Comparison of ENCODE assay signal across 9 cellular contexts in genomic region chr19:42767319-42767718, GRCh38. TPM values are rescaled to one million over a fixed set of nuclear protein-coding genes. Genes with fewer than 3 reads are reported as not detected.
A peak's percentile ranks its signal among the peaks of the same experiment; 100 is the strongest.
DNase-seq lines count a peak whose midpoint lies in the region; ATAC-seq and TF ChIP-seq lines count a peak whose summit lies in the region.
"Not testable (repeated sequence)": the region's sequence is repeated elsewhere in the genome, so short reads cannot be mapped to it uniquely, and the experiment has no call there.
"Had no signal": no experiment of that assay in that cellular context is flagged by ENCODE, and none has a peak within 500 bp of the region (broad histone marks: within the 10 kb centered on the region; RNA-seq: fewer than 3 reads in every experiment).

No MANE protein-coding gene starts in this region.

- H3K4me2 ChIP-seq in GM23338; OCI-LY3 (ENCODE audit: low read length); parathyroid adenoma (ENCODE audit: low read length): not testable (repeated sequence)

- not testable (repeated sequence) for H3K36me3 ChIP-seq in GM23338 (ENCODE audit: insufficient read depth); OCI-LY3 (replicated peaks; ENCODE audit: low read depth, low read length); parathyroid adenoma (ENCODE audit: control insufficient read depth, insufficient read depth, low read length)

- not testable (repeated sequence) for H3K27ac Mint-ChIP-seq in Calu3 (ENCODE audit: unreplicated experiment); GM23338; WTC11; chondrocyte (ENCODE audit: unreplicated experiment); glutamatergic neuron (ENCODE audit: unreplicated experiment)

- not testable (repeated sequence) for H4K20me1 ChIP-seq in GM23338 (replicated peaks; ENCODE audit: insufficient read depth); OCI-LY3 (ENCODE audit: insufficient read depth, low read length)

- H3K9me3 Mint-ChIP-seq in Calu3 (ENCODE audit: low read depth, unreplicated experiment), result not testable (repeated sequence)
- H3K9me3 Mint-ChIP-seq in GM23338 (peaks cover 88% of the 10 kb centered on the region), WTC11 (peaks cover 32% of the 10 kb centered on the region), chondrocyte (ENCODE audit: low read depth) (peaks cover 40% of the 10 kb centered on the region), glutamatergic neuron (ENCODE audit: unreplicated experiment) (peaks cover 16% of the 10 kb centered on the region)

- not testable (repeated sequence) for H3K9ac ChIP-seq in OCI-LY3 (ENCODE audit: low read length); parathyroid adenoma

- H3K4me1 Mint-ChIP-seq in Calu3 (ENCODE audit: low read depth, unreplicated experiment), result peaks cover 56% of the 10 kb centered on the region
- not testable (repeated sequence) for H3K4me1 Mint-ChIP-seq in GM23338; WTC11; chondrocyte (ENCODE audit: low read depth); glutamatergic neuron (ENCODE audit: low read depth, unreplicated experiment)

- not testable (repeated sequence) for H3K36me3 Mint-ChIP-seq in Calu3 (ENCODE audit: insufficient read depth, unreplicated experiment); WTC11; chondrocyte (ENCODE audit: low read depth); glutamatergic neuron (ENCODE audit: unreplicated experiment)
- H3K36me3 Mint-ChIP-seq in GM23338 (ENCODE audit: low read depth), result peaks cover 36% of the 10 kb centered on the region

- H3F3A ChIP-seq in GM23338 (replicated peaks; ENCODE audit: low read depth), result not testable (repeated sequence)

- H3K27me3 Mint-ChIP-seq in Calu3 (ENCODE audit: unreplicated experiment) (peaks cover 16% of the 10 kb centered on the region), GM23338 (ENCODE audit: insufficient read depth, low read depth, poor library complexity) (peaks cover 19% of the 10 kb centered on the region), glutamatergic neuron (ENCODE audit: unreplicated experiment) (peaks cover 12% of the 10 kb centered on the region)
- H3K27me3 Mint-ChIP-seq in WTC11 (ENCODE audit: low read depth); chondrocyte (ENCODE audit: low read depth): not testable (repeated sequence)

- intact Hi-C loops in Calu3 (cut with micrococcal nuclease; ENCODE audit: unreplicated experiment), result not testable (repeated sequence)

- DNase-seq in Calu3, result peak; percentile 59
- not testable (repeated sequence) for DNase-seq in GM23338 (ENCODE audit: low spot score); chondrocyte (ENCODE audit: low spot score); glutamatergic neuron
- DNase-seq in WTC11 (ENCODE audit: low spot score), result peak; percentile 45

- not testable (repeated sequence) for H3K79me2 ChIP-seq in GM23338 (replicated peaks; ENCODE audit: insufficient read depth); OCI-LY3 (ENCODE audit: low read length); parathyroid adenoma

- H3K9me2 ChIP-seq in GM23338 (ENCODE audit: insufficient read depth), result not testable (repeated sequence)

- ATAC-seq in GM23338, WTC11: not testable (repeated sequence)

- not testable (repeated sequence) for H3K4me1 ChIP-seq in GM23338 (ENCODE audit: insufficient read depth); OCI-LY3 (ENCODE audit: low read length); parathyroid adenoma

- not testable (repeated sequence) for H3K27ac ChIP-seq in GM23338 (ENCODE audit: low read depth); OCI-LY3 (ENCODE audit: low read length); parathyroid adenoma

- not testable (repeated sequence) for BruUV-seq in Calu3 (replicated peaks; lab: Mats Ljungman, UMichigan)

- POLR2A ChIA-PET in WTC11 (lab: Charles Lee), result not testable (repeated sequence)

- peak; percentile 89 for TF ChIP-seq CTCF in Calu3 (IDR thresholded peaks at IDR 0.05; ENCODE audit: unreplicated experiment)
- TF ChIP-seq CTCF in GM23338 (conservative IDR thresholded peaks at IDR 0.05; ENCODE audit: low read depth in 2 of 2), result peak; percentile 48 to 66
- peak; percentile 32 for TF ChIP-seq CTCF in OCI-LY3 (IDR thresholded peaks at IDR 0.05; ENCODE audit: low read depth, low read length)
- TF ChIP-seq CTCF in WTC11 (IDR thresholded peaks at IDR 0.05), result peak; percentile 54; the same call in 1 of the 2 replicates
- TF ChIP-seq CTCF in chondrocyte (IDR thresholded peaks at IDR 0.05), result peak; percentile 23
- peak; percentile 35 for TF ChIP-seq CTCF in glutamatergic neuron (IDR thresholded peaks at IDR 0.05; ENCODE audit: partially characterized antibody, unreplicated experiment)
- peak; percentile 21 for TF ChIP-seq CTCF in parathyroid adenoma (IDR thresholded peaks at IDR 0.05)

- not testable (repeated sequence) for H3K4me3 ChIP-seq in GM23338; OCI-LY3 (ENCODE audit: low read length); parathyroid adenoma (ENCODE audit: low read depth, low read length)

- H2AFZ ChIP-seq in GM23338; OCI-LY3 (ENCODE audit: low read depth, low read length); parathyroid adenoma: not testable (repeated sequence)

- H3K27me3 ChIP-seq in GM23338 (ENCODE audit: insufficient read depth); OCI-LY3 (ENCODE audit: low read depth, low read length); parathyroid adenoma (ENCODE audit: control insufficient read depth, insufficient read depth, low read length): not testable (repeated sequence)

- not testable (repeated sequence) for H3K4me3 Mint-ChIP-seq in Calu3 (ENCODE audit: low read depth, unreplicated experiment); GM23338; WTC11; chondrocyte (ENCODE audit: unreplicated experiment); glutamatergic neuron (ENCODE audit: unreplicated experiment)

- not testable (repeated sequence) for H3K9me3 ChIP-seq in OCI-LY3 (ENCODE audit: insufficient read depth, low read length); parathyroid adenoma (ENCODE audit: control insufficient read depth, low read length)

- CTCF ChIA-PET in Calu3 (lab: Charles Lee), result interaction anchor here (1.0 kb wide), 2 partner anchors 26 to 74 kb away, joined by 3 to 4 read pairs; no protein-coding TSS in a partner anchor
- CTCF ChIA-PET in WTC11 (lab: Charles Lee), result interaction anchor here (0.9 kb wide), 1 partner anchor 118 kb away, joined by 3 read pairs; no protein-coding TSS in a partner anchor

RNA-seq across cellular contexts. Expression of gene PSG8, which starts 1.8 kb away (rescaled TPM):
- total RNA-seq in Calu3 (2022) (not detected in 2 replicates), WTC11 (2021) (0.21 TPM in 1 of 3 replicates, not detected in the others), chondrocyte (not detected in 3 replicates), glutamatergic neuron (ENCODE audit: unreplicated experiment) (not detected)
- not detected in 2 replicates for total RNA-seq in GM23338 (2014; rRNA removed; shearing (Covaris generic))
- polyA plus RNA-seq in GM23338 (2016; fragmentation: Nextera tagmentation; extraction: Ambion mirVana), result 0.32 TPM in 1 of 2 replicates, not detected in the other
- total RNA-seq: CD4-positive, CD25-positive, alpha-beta regulatory T cell; H4 had no signal
- polyA plus RNA-seq: CD4-positive, CD25-positive, alpha-beta regulatory T cell had no signal

RNA-seq across cellular contexts. Expression of gene PSG3, which starts 27.0 kb away (rescaled TPM):
- total RNA-seq in Calu3 (2022) (0.20 TPM in 1 of 2 replicates, not detected in the other), WTC11 (2021) (not detected in 3 replicates), chondrocyte (0.99 TPM in 1 of 3 replicates, not detected in the others), glutamatergic neuron (ENCODE audit: unreplicated experiment) (not detected)
- not detected in 2 replicates for total RNA-seq in GM23338 (2014; rRNA removed; shearing (Covaris generic))
- polyA plus RNA-seq in GM23338 (2016; fragmentation: Nextera tagmentation; extraction: Ambion mirVana), result not detected in 2 replicates
- polyA plus RNA-seq: CD4-positive, CD25-positive, alpha-beta regulatory T cell had no signal

Comparison
In these comparisons a context has a peak if more than half of its experiments do, and no peak if none do; other contexts are left out.
1. CTCF ChIP-seq: peak in every context shown above with its lines; median percentile 89 in Calu3; 57 in GM23338; 54 in WTC11; 35 in glutamatergic neuron; 32 in OCI-LY3; 23 in chondrocyte; 21 in parathyroid adenoma.